23 cellular contexts compared by ENCODE assay signal in genomic region chr12:131208425-131208824, GRCh38.
DNase-seq lines count a peak whose midpoint lies in the region; ATAC-seq, FAIRE-seq and TF ChIP-seq lines count a peak whose summit lies in the region.
"Had no signal": no experiment of that assay in that cellular context is flagged by ENCODE, and none has a peak within 500 bp of the region (broad histone marks: within the 10 kb centered on the region; RNA-seq: fewer than 3 reads in every experiment).

No MANE protein-coding gene starts in this region.

- no peak overlapping the region for H3K23ac ChIP-seq in H9 (ENCODE audit: insufficient read length, low read depth, low read length)

- H2BK12ac ChIP-seq in H9 (ENCODE audit: insufficient read length, low read depth, low read length) = no peak overlapping the region

- no peak overlapping the region for H2AFZ ChIP-seq in H9 (ENCODE audit: low read length)

- H3K79me2 ChIP-seq in H9 (ENCODE audit: insufficient read depth, low read length) = no peaks in the 10 kb centered on the region

- H3K4me3 Mint-ChIP-seq in H9 = no peak overlapping the region
- H3K4me3 Mint-ChIP-seq: IgD-negative memory B cell had no signal

- H2BK120ac ChIP-seq in H9 (ENCODE audit: low read depth, low read length, poor library complexity, severe bottlenecking) = no peak overlapping the region

- H3K4me2 ChIP-seq in H9 (ENCODE audit: insufficient read depth, insufficient read length, low read length) = no peak overlapping the region

- no peak overlapping the region for H3K4me3 ChIP-seq in RWPE2 (ENCODE audit: severe bottlenecking)

- no peaks in the 10 kb centered on the region for H3K36me3 ChIP-seq in RWPE2 (ENCODE audit: low read depth)
- H3K36me3 ChIP-seq: BE2C had no signal

- H3K23me2 ChIP-seq in H9 (ENCODE audit: insufficient read length, low read depth, low read length, poor library complexity, severe bottlenecking) = no peaks in the 10 kb centered on the region

- H3K56ac ChIP-seq in H9 (ENCODE audit: insufficient read length, low read depth, low read length) = no peak overlapping the region

- H3K27me3 ChIP-seq in H9 (ENCODE audit: insufficient read depth, low read length) (no peaks in the 10 kb centered on the region), RWPE2 (ENCODE audit: insufficient read depth, poor library complexity, severe bottlenecking) (peaks cover 7% of the 10 kb centered on the region)
- H3K27me3 ChIP-seq: BE2C had no signal

- ATAC-seq in RWPE2 (ENCODE audit: low read depth) = no peak
- no peak for ATAC-seq in sciatic nerve
- ATAC-seq in HG02571 (IDR thresholded peaks at IDR 0.05; ENCODE audit: unreplicated experiment) = no peak
- ATAC-seq: Panc1 had no signal

- H3K9ac ChIP-seq in H9 (ENCODE audit: extremely low read depth, insufficient read length, low read length) = no peak overlapping the region

- TF ChIP-seq CTCF in H9 (conservative IDR thresholded peaks at IDR 0.05) = no peak
- no peak for TF ChIP-seq CTCF in RWPE2 (IDR thresholded peaks at IDR 0.05; ENCODE audit: poor library complexity, severe bottlenecking)

- H4K8ac ChIP-seq in H9 (replicated peaks; ENCODE audit: insufficient read length, low read depth, low read length) = no peak overlapping the region

- peaks cover 6 to 12% (median 7%) of the 10 kb centered on the region in 3 experiments; a peak in 6 of 7 replicates for H3K36me3 Mint-ChIP-seq in H9 (ENCODE audit: insufficient read depth in 1 of 3, low read depth in 3 of 3)
- H3K36me3 Mint-ChIP-seq: IgD-negative memory B cell had no signal

- no peak overlapping the region for H3K18ac ChIP-seq in H9 (ENCODE audit: insufficient read length, low read depth, low read length)

- H4K91ac ChIP-seq in H9 (ENCODE audit: insufficient read length, low read depth, low read length) = no peak overlapping the region

- H4K5ac ChIP-seq in H9 (ENCODE audit: insufficient read length, low read depth, low read length) = no peak overlapping the region

- H3K27ac Mint-ChIP-seq in H9 = no peak overlapping the region

- no peak overlapping the region for H2BK15ac ChIP-seq in H9 (ENCODE audit: low read depth, low read length)

- H3K9me3 ChIP-seq in H9 (ENCODE audit: control insufficient read depth, low read depth, low read length) = no peaks in the 10 kb centered on the region
- H3K9me3 ChIP-seq in RWPE2 (ENCODE audit: severe bottlenecking) = no peaks in the 10 kb centered on the region
- H3K9me3 ChIP-seq: BE2C had no signal

- no peak overlapping the region for H3K4ac ChIP-seq in H9 (ENCODE audit: low read depth, low read length)

- H3K14ac ChIP-seq in H9 (ENCODE audit: insufficient read depth, low read length) = no peak overlapping the region

- H3K27ac ChIP-seq in H9 (ENCODE audit: insufficient read length, low read depth, low read length) (no peak overlapping the region), RWPE2 (ENCODE audit: poor library complexity, severe bottlenecking) (no peak overlapping the region)

- peaks cover 10 to 11% of the 10 kb centered on the region in 2 experiments for H3K9me3 Mint-ChIP-seq in H9

- no peak overlapping the region for H2BK20ac ChIP-seq in H9 (ENCODE audit: low read depth, low read length, poor library complexity, severe bottlenecking)

- H3K79me1 ChIP-seq in H9 (ENCODE audit: insufficient read depth, low read depth, low read length, poor library complexity, severe bottlenecking) = no peaks in the 10 kb centered on the region

- intact Hi-C loops in sciatic nerve (cut with DNase I) = no loop called here

- H4K20me1 ChIP-seq in H9 (ENCODE audit: control insufficient read depth, insufficient read depth, insufficient read length) = no peaks in the 10 kb centered on the region

- DNase-seq in H9 = peak; percentile 36
- DNase-seq in RWPE2 (ENCODE audit: low spot score) = peak; percentile 40
- DNase-seq in left kidney (ENCODE audit: low read depth, low spot score) = peak; percentile 50
- DNase-seq in sciatic nerve (ENCODE audit: low spot score) = peak; percentile 42
- no peak for DNase-seq in NCI-H526 treated with DMSO at 0.1 percent for 48 hours (lab: John Stamatoyannopoulos, UW)
- DNase-seq in frontal cortex (ENCODE audit: low spot score in 2 of 2) = no peak
- DNase-seq: BE2C, DMS53, GDM1, MV-4-11, NCI-H1105 treated with DMSO at 0.1 percent for 48 hours, NCI-H1694, NCI-H2081, NCI-H2171, NCI-H345, NCI-H524, NCI-H82 had no signal

- H3K4me1 Mint-ChIP-seq in H9 = peaks cover 0 to 6% of the 10 kb centered on the region in 2 experiments; a peak in 1 of 4 replicates
- H3K4me1 Mint-ChIP-seq: IgD-negative memory B cell had no signal

- no peak overlapping the region for H2AK5ac ChIP-seq in H9 (ENCODE audit: insufficient read length, low read length)

- H2BK5ac ChIP-seq in H9 (ENCODE audit: insufficient read length, low read length) = no peak overlapping the region

- H3K27me3 Mint-ChIP-seq in H9 (ENCODE audit: low read depth) = peaks cover 7% of the 10 kb centered on the region

- no peak for FAIRE-seq in frontal cortex (lab: Jason Lieb, UNC)
- FAIRE-seq: D721Med, GM18507, H1 had no signal

- H3K4me1 ChIP-seq in H9 (ENCODE audit: insufficient read depth, low read length) (no peaks in the 10 kb centered on the region), RWPE2 (ENCODE audit: insufficient read depth, poor library complexity, severe bottlenecking) (no peaks in the 10 kb centered on the region)
- H3K4me1 ChIP-seq: BE2C had no signal

- H3T11ph ChIP-seq in H9 (ENCODE audit: low read length) = no peak overlapping the region

- WGBS in H9 (ENCODE audit: extremely low coverage, insufficient read length, low lambda C conversion rate) = no CpG with 5 or more reads among the region's 5 CpGs

Comparison
In these comparisons a context has a peak if more than half of its experiments do, and no peak if none do; other contexts are left out.
1. DNase-seq: peak in H9 (single experiment), RWPE2 (single experiment), left kidney (single experiment) and sciatic nerve (single experiment); none in NCI-H526 treated with DMSO at 0.1 percent for 48 hours (single experiment) and frontal cortex (0 of 2).